ENCODE assay signal across 11 cellular contexts in genomic region chr19:50332014-50332263, GRCh38. TPM values are rescaled to one million over a fixed set of nuclear protein-coding genes. Genes with fewer than 3 reads are reported as not detected.
DNase-seq lines count a peak whose midpoint lies in the region; ATAC-seq, FAIRE-seq and TF ChIP-seq lines count a peak whose summit lies in the region.
"Had no signal": no experiment of that assay in that cellular context is flagged by ENCODE, and none has a peak within 500 bp of the region (broad histone marks: within the 10 kb centered on the region; RNA-seq: fewer than 3 reads in every experiment).

No MANE protein-coding gene starts in this region.

- no peaks in the 10 kb centered on the region for H3K9me3 Mint-ChIP-seq in activated naive CD8-positive, alpha-beta T cell (ENCODE audit: low read depth)
- peaks cover 8% of the 10 kb centered on the region for H3K9me3 Mint-ChIP-seq in activated naive CD8-positive, alpha-beta T cell treated with anti-CD3 and anti-CD28 coated beads for 36 hours
- H3K9me3 Mint-ChIP-seq in activated B cell treated with CpG ODN at 0.5 μM for 24 hours: peaks cover 3% of the 10 kb centered on the region

- no peak for FAIRE-seq in kidney (lab: Jason Lieb, UNC)

- intact Hi-C loops in activated B cell treated with CpG ODN at 0.5 μM for 24 hours (cut with micrococcal nuclease) (no loop called here), kidney (cut with DNase I) (no loop called here)

- WGBS in suprapubic skin: 25% methylated on average over 2 of the region's 3 CpGs

- peaks cover 0 to 25% of the 10 kb centered on the region in 2 donors for H3K4me1 ChIP-seq in kidney (ENCODE audit: control insufficient read depth in 1 of 2, insufficient read depth in 1 of 2, low read depth in 1 of 2, low read length in 2 of 2)
- H3K4me1 ChIP-seq in suprapubic skin: peaks cover 59% of the 10 kb centered on the region
- H3K4me1 ChIP-seq in HAP-1: peaks cover 11% of the 10 kb centered on the region

- H3K27ac ChIP-seq in kidney (ENCODE audit: low read depth in 2 of 2, low read length in 2 of 2) (peak overlapping the region; percentile 89 to 95), suprapubic skin (no peak overlapping the region)
- H3K27ac ChIP-seq: GM23248, ovary had no signal

- DNase-seq in activated naive CD8-positive, alpha-beta T cell treated with anti-CD3 and anti-CD28 coated beads for 36 hours: no peak
- DNase-seq in activated B cell treated with CpG ODN at 0.5 μM for 24 hours: no peak
- DNase-seq in kidney: no peak
- DNase-seq in suprapubic skin (ENCODE audit: low spot score in 2 of 2): no peak
- DNase-seq in NCI-H2029 (lab: John Stamatoyannopoulos, UW): no peak
- no peak for DNase-seq in HAP-1 (ENCODE audit: low spot score in 2 of 2)
- DNase-seq: GM23248, ovary, SHP77 had no signal

- H3K27me3 Mint-ChIP-seq in activated naive CD8-positive, alpha-beta T cell: peaks cover 14% of the 10 kb centered on the region
- H3K27me3 Mint-ChIP-seq in activated naive CD8-positive, alpha-beta T cell treated with anti-CD3 and anti-CD28 coated beads for 36 hours: peaks cover 73% of the 10 kb centered on the region
- peaks cover 5% of the 10 kb centered on the region for H3K27me3 Mint-ChIP-seq in activated B cell treated with CpG ODN at 0.5 μM for 24 hours

- H3K4me3 Mint-ChIP-seq in activated naive CD8-positive, alpha-beta T cell: peak overlapping the region; percentile 81
- H3K4me3 Mint-ChIP-seq in activated naive CD8-positive, alpha-beta T cell treated with anti-CD3 and anti-CD28 coated beads for 36 hours: no peak overlapping the region
- peak overlapping the region; percentile 93 for H3K4me3 Mint-ChIP-seq in activated B cell treated with CpG ODN at 0.5 μM for 24 hours

- TF ChIP-seq POLR2A in suprapubic skin (IDR thresholded peaks at IDR 0.05): no peak

- H3K9me3 ChIP-seq in kidney (ENCODE audit: control insufficient read depth in 1 of 2, low read length in 2 of 2) (no peaks in the 10 kb centered on the region), suprapubic skin (no peaks in the 10 kb centered on the region), HAP-1 (no peaks in the 10 kb centered on the region; the same call in 1 of the 2 replicates)

- H3K9ac ChIP-seq in kidney (ENCODE audit: low read length in 2 of 2): peak overlapping the region; percentile 8 to 91
- H3K9ac ChIP-seq: GM23248 had no signal

- ATAC-seq in activated B cell treated with CpG ODN at 0.5 μM for 24 hours (ENCODE audit: low read depth) (no peak), HG03108 (IDR thresholded peaks at IDR 0.05; ENCODE audit: unreplicated experiment) (no peak)

- H3K27me3 ChIP-seq in suprapubic skin (peaks cover 75% of the 10 kb centered on the region), HAP-1 (ENCODE audit: low read depth) (peaks cover 13% of the 10 kb centered on the region)

- H3K36me3 ChIP-seq in kidney (ENCODE audit: control insufficient read depth in 1 of 2, insufficient read depth in 2 of 2, low read length in 2 of 2): no peaks in the 10 kb centered on the region
- no peaks in the 10 kb centered on the region for H3K36me3 ChIP-seq in suprapubic skin
- H3K36me3 ChIP-seq in HAP-1 (replicated peaks): no peaks in the 10 kb centered on the region
- H3K36me3 ChIP-seq: ovary had no signal

- CTCF ChIA-PET in activated B cell treated with CpG ODN at 0.5 μM for 24 hours (lab: Charles Lee): no interaction called here

- TF ChIP-seq CTCF in activated B cell treated with CpG ODN at 0.5 μM for 24 hours (IDR thresholded peaks at IDR 0.05): no peak
- no peak for TF ChIP-seq CTCF in kidney (IDR thresholded peaks at IDR 0.05; ENCODE audit: borderline replicate concordance, extremely low read depth, insufficient read depth)
- no peak for TF ChIP-seq CTCF in suprapubic skin (IDR thresholded peaks at IDR 0.05)

- in situ Hi-C loops in HAP-1 (cut with MboI; ENCODE audit: low sequenced_read_pairs): no loop called here

- POLR2A ChIA-PET in activated B cell treated with CpG ODN at 0.5 μM for 24 hours (lab: Charles Lee): interaction anchor here (1.3 to 10.6 kb wide), 4 partner anchors 15 to 99 kb away, joined by 4 to 408 read pairs (median 8); partner anchors contain the start of gene SPIB

- H3K36me3 Mint-ChIP-seq in activated naive CD8-positive, alpha-beta T cell: peaks cover 2% of the 10 kb centered on the region
- H3K36me3 Mint-ChIP-seq in activated naive CD8-positive, alpha-beta T cell treated with anti-CD3 and anti-CD28 coated beads for 36 hours: peaks cover 10% of the 10 kb centered on the region
- H3K36me3 Mint-ChIP-seq in activated B cell treated with CpG ODN at 0.5 μM for 24 hours (ENCODE audit: low read depth): peaks cover 40% of the 10 kb centered on the region

- TF ChIP-seq EP300 in suprapubic skin (IDR thresholded peaks at IDR 0.05): no peak

- H3K4me3 ChIP-seq in kidney (ENCODE audit: low read length in 2 of 2) (peak overlapping the region; percentile 63 to 79), suprapubic skin (peak overlapping the region; percentile 52), HAP-1 (no peak overlapping the region)
- H3K4me3 ChIP-seq: GM23248, ovary had no signal

- no peak overlapping the region for H3K27ac Mint-ChIP-seq in activated naive CD8-positive, alpha-beta T cell
- H3K27ac Mint-ChIP-seq in activated naive CD8-positive, alpha-beta T cell treated with anti-CD3 and anti-CD28 coated beads for 36 hours: no peak overlapping the region
- H3K27ac Mint-ChIP-seq in activated B cell treated with CpG ODN at 0.5 μM for 24 hours: peak overlapping the region; percentile 91

- H3K4me1 Mint-ChIP-seq in activated naive CD8-positive, alpha-beta T cell (ENCODE audit: low read depth): peaks cover 50% of the 10 kb centered on the region
- H3K4me1 Mint-ChIP-seq in activated naive CD8-positive, alpha-beta T cell treated with anti-CD3 and anti-CD28 coated beads for 36 hours: peaks cover 54% of the 10 kb centered on the region
- peaks cover 78% of the 10 kb centered on the region for H3K4me1 Mint-ChIP-seq in activated B cell treated with CpG ODN at 0.5 μM for 24 hours

RNA-seq across cellular contexts. Expression of gene KCNC3, which starts 2.8 kb away (rescaled TPM):
- total RNA-seq in activated naive CD8-positive, alpha-beta T cell treated with anti-CD3 and anti-CD28 coated beads for 36 hours: under 1 TPM; 0.56 to 0.64 TPM
- total RNA-seq in activated B cell treated with CpG ODN at 0.5 μM for 24 hours (34.5 and 44.3 TPM in 2 replicates), kidney (31.0 TPM), suprapubic skin (1 to 10 TPM; 1.5 to 3.1 (median 1.7) TPM)
- 9.1 TPM for polyA plus RNA-seq in kidney (ENCODE audit: insufficient read depth, low read depth, low replicate concordance)

RNA-seq across cellular contexts. Expression of gene NAPSA, which starts 33.5 kb away (rescaled TPM):
- total RNA-seq in activated naive CD8-positive, alpha-beta T cell treated with anti-CD3 and anti-CD28 coated beads for 36 hours: 10 to 100 TPM; 16.1 to 18.1 TPM
- total RNA-seq in activated B cell treated with CpG ODN at 0.5 μM for 24 hours (1.4 and 2.4 TPM in 2 replicates), kidney (217 TPM), suprapubic skin (1 to 10 TPM in 3 of 4 donors, not detected in 1; 1.7 to 3.7 (median 3.5) TPM)
- polyA plus RNA-seq in kidney (ENCODE audit: insufficient read depth, low read depth, low replicate concordance): 268 TPM

RNA-seq across cellular contexts. Expression of gene NR1H2, which starts 44.3 kb away (rescaled TPM):
- 10 to 100 TPM; 49.6 TPM for total RNA-seq in activated naive CD8-positive, alpha-beta T cell treated with anti-CD3 and anti-CD28 coated beads for 36 hours
- total RNA-seq in activated B cell treated with CpG ODN at 0.5 μM for 24 hours: 66.9 and 79.5 TPM in 2 replicates
- 80.4 TPM for total RNA-seq in kidney
- 59.7 TPM for polyA plus RNA-seq in kidney (ENCODE audit: insufficient read depth, low read depth, low replicate concordance)
- 10 to 100 TPM; 80.6 to 94.7 (median 88.9) TPM for total RNA-seq in suprapubic skin

RNA-seq across cellular contexts. Expression of gene POLD1, which starts 52.2 kb away (rescaled TPM):
- 100 to 1,000 TPM; 191 to 196 TPM for total RNA-seq in activated naive CD8-positive, alpha-beta T cell treated with anti-CD3 and anti-CD28 coated beads for 36 hours
- 58.8 and 65.5 TPM in 2 replicates for total RNA-seq in activated B cell treated with CpG ODN at 0.5 μM for 24 hours
- 22.1 TPM for total RNA-seq in kidney
- polyA plus RNA-seq in kidney (ENCODE audit: insufficient read depth, low read depth, low replicate concordance): 17.8 TPM
- total RNA-seq in suprapubic skin: 10 to 100 TPM; 17.2 to 26.9 (median 21.5) TPM

Comparison
In these comparisons a context has a peak if more than half of its experiments do, and no peak if none do; other contexts are left out.
1. RNA of gene NAPSA, which starts 33.5 kb away (total RNA-seq): 217 TPM in kidney (single experiment); 16.1 to 18.1 TPM in activated naive CD8-positive, alpha-beta T cell treated with anti-CD3 and anti-CD28 coated beads for 36 hours, 1.7 to 3.7 TPM in suprapubic skin and 1.4 to 2.4 TPM in activated B cell treated with CpG ODN at 0.5 μM for 24 hours; every median in the first group is over 10 times any median in the second.